ENCODE assay signal across 19 cellular contexts in the genomic region with DNA sequence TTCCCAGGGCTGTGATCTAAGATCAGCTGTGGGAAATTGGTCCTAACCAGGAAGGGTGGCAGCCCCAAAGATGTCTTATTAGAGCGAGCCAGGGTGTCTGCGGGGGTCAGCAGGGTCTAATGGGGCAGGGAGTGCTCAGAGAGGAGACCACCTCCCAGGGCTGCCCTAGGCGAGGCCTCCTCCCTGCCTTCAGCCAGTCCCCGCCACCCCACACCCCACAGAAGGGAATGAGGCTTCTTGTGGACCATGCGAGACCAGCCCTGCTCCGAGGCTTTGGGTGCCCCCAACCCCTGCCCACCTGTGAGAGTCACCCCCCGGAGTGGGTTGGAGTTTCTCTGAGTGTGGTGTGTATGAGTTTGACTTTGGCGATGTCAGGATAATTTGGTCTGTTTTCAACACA. TPM values are rescaled to one million over a fixed set of nuclear protein-coding genes. Genes with fewer than 3 reads are reported as not detected.
DNase-seq lines count a peak whose midpoint lies in the region; ATAC-seq and TF ChIP-seq lines count a peak whose summit lies in the region.
"Had no signal": no experiment of that assay in that cellular context is flagged by ENCODE, and none has a peak within 500 bp of the region (broad histone marks: within the 10 kb centered on the region; RNA-seq: fewer than 3 reads in every experiment).

No MANE protein-coding gene starts in this region.

- H3K27me3 ChIP-seq in SJCRH30 (no peaks in the 10 kb centered on the region), lower lobe of right lung (ENCODE audit: low read depth) (no peaks in the 10 kb centered on the region)
- H3K27me3 ChIP-seq: Peyer's patch, vagina had no signal

- no peak for TF ChIP-seq CTCF in endothelial cell (IDR thresholded peaks at IDR 0.05; ENCODE audit: unreplicated experiment)
- no peak for TF ChIP-seq CTCF in lower lobe of right lung (IDR thresholded peaks at IDR 0.05)

- peak overlapping the region; percentile 91 for H3K27ac ChIP-seq in SJCRH30
- H3K27ac ChIP-seq in lower lobe of right lung: no peak overlapping the region
- H3K27ac ChIP-seq in substantia nigra (ENCODE audit: low read depth, low read length, poor library complexity, severe bottlenecking): peak overlapping the region; percentile 99
- H3K27ac ChIP-seq: vagina had no signal

- H3K36me3 ChIP-seq in SJCRH30 (peaks cover 12% of the 10 kb centered on the region), lower lobe of right lung (no peaks in the 10 kb centered on the region)
- H3K36me3 ChIP-seq: vagina had no signal

- DNase-seq in SJCRH30 (no peak), endothelial cell (ENCODE audit: low spot score) (no peak), lower lobe of right lung (peak; percentile 30), substantia nigra (lab: John Stamatoyannopoulos, UW) (no peak), T-helper 1 cell (no peak)
- DNase-seq: activated CD4-positive, alpha-beta T cell treated with anti-CD3 and anti-CD28 coated beads, Interleukin-2, amount 10 ng/mL, durations not matched to agents 24 days and 14 days; activated CD8-positive, alpha-beta memory T cell treated with anti-CD3 and anti-CD28 coated beads, Interleukin-2, amount 50 U/mL, for 4 hours; amygdala; Caco-2; erythroblast; head of caudate nucleus; immature natural killer cell; mesendoderm; NCI-H146; Peyer's patch; stimulated activated naive CD8-positive, alpha-beta T cell treated with anti-CD3 and anti-CD28 coated beads, Interleukin-15, Interleukin-2, amounts not matched to agents 100 U/mL and 50 U/mL, for 24 hours had no signal

- peaks cover 51% of the 10 kb centered on the region for H3K4me1 ChIP-seq in SJCRH30
- peaks cover 9% of the 10 kb centered on the region for H3K4me1 ChIP-seq in lower lobe of right lung
- H3K4me1 ChIP-seq: Caco-2 had no signal

- H3K4me3 ChIP-seq in SJCRH30: peak overlapping the region; percentile 13
- no peak overlapping the region for H3K4me3 ChIP-seq in lower lobe of right lung
- H3K4me3 ChIP-seq: Peyer's patch, vagina had no signal

- H3K9me3 ChIP-seq in SJCRH30 (replicated peaks): no peaks in the 10 kb centered on the region
- H3K9me3 ChIP-seq in lower lobe of right lung: no peaks in the 10 kb centered on the region
- H3K9me3 ChIP-seq: Caco-2, Peyer's patch, vagina had no signal

- no peaks in the 10 kb centered on the region for H3K9me3 Mint-ChIP-seq in endothelial cell (ENCODE audit: unreplicated experiment)
- H3K9me3 Mint-ChIP-seq: activated CD4-positive, alpha-beta T cell treated with anti-CD3 and anti-CD28 coated beads, Interleukin-2, amount 10 ng/mL, durations not matched to agents 24 days and 14 days; immature natural killer cell had no signal

- H3K27me3 Mint-ChIP-seq in endothelial cell (ENCODE audit: unreplicated experiment): peaks cover 3% of the 10 kb centered on the region
- H3K27me3 Mint-ChIP-seq: activated CD4-positive, alpha-beta T cell treated with anti-CD3 and anti-CD28 coated beads, Interleukin-2, amount 10 ng/mL, durations not matched to agents 24 days and 14 days had no signal

- peak overlapping the region; percentile 75 for H3K4me3 Mint-ChIP-seq in endothelial cell (ENCODE audit: unreplicated experiment)
- H3K4me3 Mint-ChIP-seq: activated CD4-positive, alpha-beta T cell treated with anti-CD3 and anti-CD28 coated beads, Interleukin-2, amount 10 ng/mL, durations not matched to agents 24 days and 14 days; immature natural killer cell had no signal

- H3K27ac Mint-ChIP-seq in endothelial cell (ENCODE audit: unreplicated experiment): no peak overlapping the region
- H3K27ac Mint-ChIP-seq: activated CD4-positive, alpha-beta T cell treated with anti-CD3 and anti-CD28 coated beads, Interleukin-2, amount 10 ng/mL, durations not matched to agents 24 days and 14 days had no signal

- H3K4me1 Mint-ChIP-seq in endothelial cell (ENCODE audit: unreplicated experiment): peaks cover 66% of the 10 kb centered on the region

- intact Hi-C loops in lower lobe of right lung (cut with DNase I): no loop called here

- ATAC-seq in lower lobe of right lung (peak in 1 of 2 donors; percentile 11), HG02870 (IDR thresholded peaks at IDR 0.05; ENCODE audit: unreplicated experiment) (no peak), HG02588 (IDR thresholded peaks at IDR 0.05; ENCODE audit: unreplicated experiment) (no peak)

- peaks cover 19% of the 10 kb centered on the region for H3K36me3 Mint-ChIP-seq in endothelial cell (ENCODE audit: low read depth, unreplicated experiment)

RNA-seq across cellular contexts. Expression of a gene that starts 37.8 kb away (rescaled TPM):
- total RNA-seq in SJCRH30 (2014; rRNA removed; shearing (Covaris generic)): 32.5 and 33.4 TPM in 2 replicates
- 33.7 TPM for total RNA-seq in endothelial cell (ENCODE audit: unreplicated experiment)
- total RNA-seq in lower lobe of right lung: 4.5 TPM
